Comparison of ENCODE assay signal across 10 cellular contexts in genomic region chr7:108592633-108593277, GRCh38. TPM values are rescaled to one million over a fixed set of nuclear protein-coding genes. Genes with fewer than 3 reads are reported as not detected.
DNase-seq lines count a peak whose midpoint lies in the region; ATAC-seq, FAIRE-seq and TF ChIP-seq lines count a peak whose summit lies in the region.
"Had no signal": no experiment of that assay in that cellular context is flagged by ENCODE, and none has a peak within 500 bp of the region (broad histone marks: within the 10 kb centered on the region; RNA-seq: fewer than 3 reads in every experiment).

No MANE protein-coding gene starts in this region.

- H3K9me3 ChIP-seq in Caco-2: no peaks in the 10 kb centered on the region
- no peaks in the 10 kb centered on the region for H3K9me3 ChIP-seq in Loucy (ENCODE audit: insufficient read depth, low read depth, low read length)
- no peaks in the 10 kb centered on the region for H3K9me3 ChIP-seq in RWPE2 (ENCODE audit: severe bottlenecking)
- no peaks in the 10 kb centered on the region for H3K9me3 ChIP-seq in kidney (ENCODE audit: control insufficient read depth in 1 of 2, low read length in 2 of 2)

- no TSS peak for BruUV-seq in Caco-2 (replicated peaks; lab: Mats Ljungman, UMichigan)

- no peak for FAIRE-seq in kidney (lab: Jason Lieb, UNC)

- H3K4me2 ChIP-seq in Loucy (ENCODE audit: low read depth, low read length, poor library complexity, severe bottlenecking): no peak overlapping the region

- H3K4me3 ChIP-seq in Caco-2 (ENCODE audit: low read depth, low read length) (no peak overlapping the region), Loucy (ENCODE audit: low read length, poor library complexity, severe bottlenecking) (no peak overlapping the region), RWPE2 (ENCODE audit: severe bottlenecking) (no peak overlapping the region), kidney (ENCODE audit: low read length in 2 of 2) (no peak overlapping the region)

- H3K9ac ChIP-seq in Loucy (ENCODE audit: low read depth, low read length, poor library complexity, severe bottlenecking): no peak overlapping the region
- no peak overlapping the region for H3K9ac ChIP-seq in kidney (ENCODE audit: low read length in 2 of 2)

- H3K4me1 ChIP-seq in Caco-2: peaks cover 20% of the 10 kb centered on the region
- no peaks in the 10 kb centered on the region for H3K4me1 ChIP-seq in Loucy (ENCODE audit: insufficient read depth, low read length, poor library complexity, severe bottlenecking)
- H3K4me1 ChIP-seq in RWPE2 (ENCODE audit: insufficient read depth, poor library complexity, severe bottlenecking): no peaks in the 10 kb centered on the region
- H3K4me1 ChIP-seq in kidney (ENCODE audit: control insufficient read depth in 1 of 2, insufficient read depth in 1 of 2, low read depth in 1 of 2, low read length in 2 of 2): peaks cover 2 to 8% of the 10 kb centered on the region in 2 donors

- no peak overlapping the region for H3K27ac ChIP-seq in RWPE2 (ENCODE audit: poor library complexity, severe bottlenecking)
- no peak overlapping the region for H3K27ac ChIP-seq in kidney (ENCODE audit: low read depth in 2 of 2, low read length in 2 of 2)

- H3K79me2 ChIP-seq in Loucy (ENCODE audit: insufficient read depth, low read length): no peaks in the 10 kb centered on the region

- POLR2A ChIA-PET in Caco-2 (lab: Charles Lee): no interaction called here

- H3K27me3 ChIP-seq in Caco-2 (replicated peaks; ENCODE audit: control insufficient read depth, insufficient read depth, low read length) (no peaks in the 10 kb centered on the region), Loucy (ENCODE audit: insufficient read depth, low read length, poor library complexity, severe bottlenecking) (no peaks in the 10 kb centered on the region), RWPE2 (ENCODE audit: insufficient read depth, poor library complexity, severe bottlenecking) (no peaks in the 10 kb centered on the region)

- H3K27ac Mint-ChIP-seq in Caco-2 (ENCODE audit: unreplicated experiment) (no peak overlapping the region), immature natural killer cell (no peak overlapping the region)
- H3K27ac Mint-ChIP-seq: activated naive CD4-positive, alpha-beta T cell treated with anti-CD3 and anti-CD28 coated beads, Interleukin-2, amount 50 U/mL, for 72 hours had no signal

- CTCF ChIA-PET in Caco-2 (lab: Charles Lee): interaction anchor here (1.0 to 1.1 kb wide), 3 partner anchors 11 to 68 kb away, joined by 3 to 5 read pairs (median 3); no protein-coding TSS in a partner anchor

- ATAC-seq in RWPE2 (ENCODE audit: low read depth): peak; percentile 79
- ATAC-seq: activated naive CD4-positive, alpha-beta T cell treated with anti-CD3 and anti-CD28 coated beads, Interleukin-2, amount 50 U/mL, for 72 hours had no signal

- intact Hi-C loops in Caco-2 (cut with micrococcal nuclease; ENCODE audit: unreplicated experiment): loop anchor here (2.0 kb wide), 2 partner anchors 20 to 68 kb away; no protein-coding TSS in a partner anchor
- intact Hi-C loops in kidney (cut with DNase I): no loop called here

- no peaks in the 10 kb centered on the region for H3K9me2 ChIP-seq in Loucy (replicated peaks; ENCODE audit: low read depth, low read length)

- DNase-seq in Caco-2 (peak; percentile 61 to 69), RWPE2 (ENCODE audit: low spot score) (no peak), kidney (no peak), immature natural killer cell (no peak), T-helper 1 cell (no peak), activated gamma-delta T cell (lab: John Stamatoyannopoulos, UW) (no peak)
- DNase-seq in NK-92 treated with Interleukin-12 subunit alpha and Interleukin-12 subunit beta, amount 100 ng/mL, for 24 hours (lab: John Stamatoyannopoulos, UW): no peak
- DNase-seq: NCI-H187 had no signal

- H3F3A ChIP-seq in Loucy (ENCODE audit: low read depth): no peaks in the 10 kb centered on the region

- peaks cover 15% of the 10 kb centered on the region for H3K9me3 Mint-ChIP-seq in Caco-2 (ENCODE audit: unreplicated experiment)
- H3K9me3 Mint-ChIP-seq in immature natural killer cell: no peaks in the 10 kb centered on the region
- H3K9me3 Mint-ChIP-seq: activated naive CD4-positive, alpha-beta T cell treated with anti-CD3 and anti-CD28 coated beads, Interleukin-2, amount 50 U/mL, for 72 hours had no signal

- TF ChIP-seq CTCF in Caco-2 (IDR thresholded peaks at IDR 0.05; ENCODE audit: insufficient read depth in 1 of 2, low read depth in 1 of 2, low read length in 1 of 2, severe bottlenecking in 1 of 2, unreplicated experiment in 1 of 2): peak; percentile 45 to 71
- 0 out of 2 replicates have a peak, but pooled peaks have one; percentile 23 for TF ChIP-seq CTCF in Loucy (conservative IDR thresholded peaks at IDR 0.05; ENCODE audit: low read length)
- peak; percentile 43 for TF ChIP-seq CTCF in RWPE2 (IDR thresholded peaks at IDR 0.05; ENCODE audit: poor library complexity, severe bottlenecking)
- peak; percentile 54 for TF ChIP-seq CTCF in kidney (IDR thresholded peaks at IDR 0.05; ENCODE audit: borderline replicate concordance, extremely low read depth, insufficient read depth)

- H3K4me3 Mint-ChIP-seq in Caco-2 (ENCODE audit: unreplicated experiment) (no peak overlapping the region), immature natural killer cell (no peak overlapping the region)

- H3K4me1 Mint-ChIP-seq in Caco-2 (ENCODE audit: low read depth, unreplicated experiment): peaks cover 19% of the 10 kb centered on the region
- no peaks in the 10 kb centered on the region for H3K4me1 Mint-ChIP-seq in immature natural killer cell

- no peaks in the 10 kb centered on the region for H4K20me1 ChIP-seq in Loucy (ENCODE audit: insufficient read depth, low read length, poor library complexity, severe bottlenecking)

- no peak overlapping the region for H2AFZ ChIP-seq in Loucy (ENCODE audit: low read length)

- no peaks in the 10 kb centered on the region for H3K36me3 Mint-ChIP-seq in Caco-2 (ENCODE audit: insufficient read depth, unreplicated experiment)
- peaks cover 0 to 8% (median 4%) of the 10 kb centered on the region in 3 donors for H3K36me3 Mint-ChIP-seq in immature natural killer cell
- H3K36me3 Mint-ChIP-seq: activated naive CD4-positive, alpha-beta T cell treated with anti-CD3 and anti-CD28 coated beads, Interleukin-2, amount 50 U/mL, for 72 hours had no signal

- H3K27me3 Mint-ChIP-seq in Caco-2 (ENCODE audit: insufficient read depth, unreplicated experiment) (no peaks in the 10 kb centered on the region), immature natural killer cell (ENCODE audit: low read depth in 3 of 3) (peaks cover 2 to 5% (median 4%) of the 10 kb centered on the region in 3 donors)

- H3K36me3 ChIP-seq in Caco-2 (ENCODE audit: control insufficient read depth, insufficient read depth, low read length): no peaks in the 10 kb centered on the region
- H3K36me3 ChIP-seq in Loucy (ENCODE audit: insufficient read depth, low read length): no peaks in the 10 kb centered on the region
- no peaks in the 10 kb centered on the region for H3K36me3 ChIP-seq in RWPE2 (ENCODE audit: low read depth)
- H3K36me3 ChIP-seq in kidney (ENCODE audit: control insufficient read depth in 1 of 2, insufficient read depth in 2 of 2, low read length in 2 of 2): no peaks in the 10 kb centered on the region

RNA-seq across cellular contexts. Expression of gene DNAJB9, which starts 23.1 kb away (rescaled TPM):
- 22.0 and 22.1 TPM in 2 replicates for total RNA-seq in Caco-2 (2022)
- 31.3 TPM for total RNA-seq in kidney
- polyA plus RNA-seq in kidney (ENCODE audit: insufficient read depth, low read depth, low replicate concordance): 33.5 TPM
- polyA plus RNA-seq in immature natural killer cell: 10 to 100 TPM; 40.7 to 71.3 (median 51.5) TPM

RNA-seq across cellular contexts. Expression of gene THAP5, which starts 23.2 kb away (rescaled TPM):
- 18.3 and 20.4 TPM in 2 replicates for total RNA-seq in Caco-2 (2022)
- total RNA-seq in kidney: 32.6 TPM
- polyA plus RNA-seq in kidney (ENCODE audit: insufficient read depth, low read depth, low replicate concordance): 9.4 TPM
- 10 to 100 TPM in 2 of 3 donors, 1 to 10 TPM in 1; 5.5 to 21.3 (median 13.2) TPM for polyA plus RNA-seq in immature natural killer cell

Comparison
In these comparisons a context has a peak if more than half of its experiments do, and no peak if none do; other contexts are left out.
1. DNase-seq: peak in Caco-2 (2 of 2); none in RWPE2 (single experiment), kidney (single experiment), immature natural killer cell (0 of 3), NK-92 treated with Interleukin-12 subunit alpha and Interleukin-12 subunit beta, amount 100 ng/mL, for 24 hours (single experiment), T-helper 1 cell (0 of 5) and activated gamma-delta T cell (single experiment).
2. Peak in every context shown above with its lines, with median percentiles within 50 percentile points of each other: CTCF ChIP-seq.